2 cellular contexts compared by ENCODE assay signal in genomic region chr20:4242376-4242775, GRCh38.
TF ChIP-seq lines count a peak whose summit lies in the region.

No MANE protein-coding gene starts in this region.

TF ChIP-seq in SK-N-SH treated with all-trans-retinoic acid at 6 μM for 48 hours, 23 proteins besides CTCF, POLR2A, EP300 and RAD21 (continued from another document):
- TF ChIP-seq POU6F1 (CRISPR knock-in tag; IDR thresholded peaks at IDR 0.05; ENCODE audit: borderline replicate concordance, low read depth) (no peak), TSHZ2 (CRISPR knock-in tag; IDR thresholded peaks at IDR 0.05) (no peak), ZNF565 (CRISPR knock-in tag; conservative IDR thresholded peaks at IDR 0.05; ENCODE audit: low read depth) (no peak)

TF ChIP-seq in SK-N-SH, 30 proteins besides CTCF, POLR2A, EP300 and RAD21 (continued from another document):
- TF ChIP-seq ELF1 (IDR thresholded peaks at IDR 0.05) (no peak), CHD2 (IDR thresholded peaks at IDR 0.05; ENCODE audit: low read length, partially characterized antibody) (no peak), MEF2A (IDR thresholded peaks at IDR 0.05; ENCODE audit: borderline replicate concordance, low read depth) (no peak), RFX5 (IDR thresholded peaks at IDR 0.05; ENCODE audit: low read length) (no peak), FOXJ3 (CRISPR knock-in tag; IDR thresholded peaks at IDR 0.05) (no peak)
